In genomic region chr20:63536241-63536977, GRCh38 we compare ENCODE assay signal across 9 cellular contexts. TPM values are rescaled to one million over a fixed set of nuclear protein-coding genes. Genes with fewer than 3 reads are reported as not detected.
DNase-seq lines count a peak whose midpoint lies in the region; ATAC-seq, FAIRE-seq and TF ChIP-seq lines count a peak whose summit lies in the region.
"Had no signal": no experiment of that assay in that cellular context is flagged by ENCODE, and none has a peak within 500 bp of the region (broad histone marks: within the 10 kb centered on the region; RNA-seq: fewer than 3 reads in every experiment).

No MANE protein-coding gene starts in this region.

- H3K27me3 Mint-ChIP-seq in T-helper 17 cell = no peaks in the 10 kb centered on the region

- no peaks in the 10 kb centered on the region for H4K20me1 ChIP-seq in GM23248 (ENCODE audit: insufficient read depth)

- H3K27ac Mint-ChIP-seq in T-helper 17 cell = no peak overlapping the region

- intact Hi-C loops in kidney (cut with DNase I) = loop anchor here (5.0 kb wide), 1 partner anchor 441 kb away; the partner anchor contains the start of gene SAMD10

- ATAC-seq in T-helper 17 cell = no peak
- ATAC-seq in GM19455 (IDR thresholded peaks at IDR 0.05; ENCODE audit: unreplicated experiment) = no peak

- peak overlapping the region; percentile 29; the same call in 1 of the 2 replicates for H2AFZ ChIP-seq in GM23248

- H3K9ac ChIP-seq in GM23248 (no peak overlapping the region), kidney (ENCODE audit: low read length in 2 of 2) (no peak overlapping the region)

- no peaks in the 10 kb centered on the region for H3K9me2 ChIP-seq in GM23248 (ENCODE audit: insufficient read depth)

- H3K79me2 ChIP-seq in GM23248 (ENCODE audit: insufficient read depth) = no peaks in the 10 kb centered on the region

- H3K4me1 ChIP-seq in GM23248 (ENCODE audit: insufficient read depth) = no peaks in the 10 kb centered on the region
- peaks cover 0 to 4% of the 10 kb centered on the region in 2 donors for H3K4me1 ChIP-seq in kidney (ENCODE audit: control insufficient read depth in 1 of 2, insufficient read depth in 1 of 2, low read depth in 1 of 2, low read length in 2 of 2)

- no peaks in the 10 kb centered on the region for H3K27me3 ChIP-seq in GM23248 (replicated peaks; ENCODE audit: insufficient read depth)

- H3K27ac ChIP-seq in GM23248 = no peak overlapping the region
- H3K27ac ChIP-seq in kidney (ENCODE audit: low read depth in 2 of 2, low read length in 2 of 2) = peak overlapping the region in 1 of 2 donors; percentile 13

- H3K4me3 ChIP-seq in AG10803 (ENCODE audit: low read length) = no peak overlapping the region
- no peak overlapping the region for H3K4me3 ChIP-seq in GM23248
- no peak overlapping the region for H3K4me3 ChIP-seq in kidney (ENCODE audit: low read length in 2 of 2)

- H3K4me2 ChIP-seq in GM23248 (ENCODE audit: unreplicated experiment) = no peak overlapping the region

- no peaks in the 10 kb centered on the region for H3K36me3 Mint-ChIP-seq in T-helper 17 cell (ENCODE audit: low read depth)

- in situ Hi-C loops in GM23248 (cut with MboI) = no loop called here

- H3K4me3 Mint-ChIP-seq in T-helper 17 cell = peak overlapping the region; percentile 74

- TF ChIP-seq CTCF in AG10803 (conservative IDR thresholded peaks at IDR 0.05; ENCODE audit: low read length) = no peak
- TF ChIP-seq CTCF in kidney (IDR thresholded peaks at IDR 0.05; ENCODE audit: borderline replicate concordance, extremely low read depth, insufficient read depth) = no peak

- H3K4me1 Mint-ChIP-seq in T-helper 17 cell = peaks cover 12% of the 10 kb centered on the region

- DNase-seq in AG10803 (ENCODE audit: low read depth) = peak; percentile 39
- DNase-seq in GM23248 = peak; percentile 89
- no peak for DNase-seq in T-helper 17 cell
- DNase-seq in kidney = peak; percentile 85
- no peak for DNase-seq in NCI-H446 treated with DMSO at 0.1 percent for 48 hours (lab: John Stamatoyannopoulos, UW)
- no peak for DNase-seq in globus pallidus (ENCODE audit: low spot score)
- DNase-seq in activated T-cell treated with anti-CD3 and anti-CD28 coated beads, Interleukin-2, amount 50 U/mL, for 1 hour = no peak

- WGBS in GM23248 (ENCODE audit: low coverage in 1 of 2, low lambda C conversion rate in 2 of 2, missing lambda C conversion rate in 2 of 2), 2 experiments = 40 to 44% methylated on average over 35 of the region's 35 CpGs

- no peaks in the 10 kb centered on the region for H3F3A ChIP-seq in GM23248 (ENCODE audit: insufficient read depth)

- FAIRE-seq in kidney (lab: Jason Lieb, UNC) = no peak

- H3K36me3 ChIP-seq in GM23248 (ENCODE audit: low read depth) (no peaks in the 10 kb centered on the region), kidney (ENCODE audit: control insufficient read depth in 1 of 2, insufficient read depth in 2 of 2, low read length in 2 of 2) (no peaks in the 10 kb centered on the region)

- H3K9me3 ChIP-seq in GM23248 (ENCODE audit: low read depth) = no peaks in the 10 kb centered on the region
- no peaks in the 10 kb centered on the region for H3K9me3 ChIP-seq in T-helper 17 cell (ENCODE audit: control insufficient read depth, low read length, poor library complexity, severe bottlenecking)
- no peaks in the 10 kb centered on the region for H3K9me3 ChIP-seq in kidney (ENCODE audit: control insufficient read depth in 1 of 2, low read length in 2 of 2)

RNA-seq across cellular contexts. Expression of gene PTK6, which starts 0.8 kb away (rescaled TPM):
- 0.13 TPM in 1 of 2 replicates, not detected in the other for total RNA-seq in GM23248 (2014; rRNA removed; shearing (Covaris generic))
- polyA plus RNA-seq in GM23248 (2016; fragmentation: Nextera tagmentation; extraction: Ambion mirVana) (0.06 TPM in 1 of 2 replicates, not detected in the other), kidney (ENCODE audit: insufficient read depth, low read depth, low replicate concordance) (0.26 TPM)
- total RNA-seq in T-helper 17 cell (under 1 TPM; 0.50 to 0.80 TPM), kidney (1.1 TPM)

RNA-seq across cellular contexts. Expression of gene SRMS, which starts 11.1 kb away (rescaled TPM):
- not detected in 2 replicates for total RNA-seq in GM23248 (2014; rRNA removed; shearing (Covaris generic))
- polyA plus RNA-seq in GM23248 (2016; fragmentation: Nextera tagmentation; extraction: Ambion mirVana) (not detected in 2 replicates), kidney (ENCODE audit: insufficient read depth, low read depth, low replicate concordance) (not detected)
- total RNA-seq in T-helper 17 cell (not detected), kidney (0.38 TPM)
- total RNA-seq: dermis microvascular lymphatic vessel endothelial cell had no signal

RNA-seq across cellular contexts. Expression of gene PPDPF, which starts 15.8 kb away (rescaled TPM):
- 132 and 236 TPM in 2 replicates for total RNA-seq in GM23248 (2014; rRNA removed; shearing (Covaris generic))
- 170 and 171 TPM in 2 replicates for polyA plus RNA-seq in GM23248 (2016; fragmentation: Nextera tagmentation; extraction: Ambion mirVana)
- 100 to 1,000 TPM; 149 to 271 TPM for total RNA-seq in T-helper 17 cell
- 578 TPM for total RNA-seq in kidney
- 961 TPM for polyA plus RNA-seq in kidney (ENCODE audit: insufficient read depth, low read depth, low replicate concordance)

RNA-seq across cellular contexts. Expression of gene FNDC11, which starts 17.6 kb away (rescaled TPM):
- total RNA-seq in GM23248 (2014; rRNA removed; shearing (Covaris generic)) = 0.65 TPM in 1 of 2 replicates, not detected in the other
- 0.15 and 0.37 TPM in 2 replicates for polyA plus RNA-seq in GM23248 (2016; fragmentation: Nextera tagmentation; extraction: Ambion mirVana)
- total RNA-seq in T-helper 17 cell = under 1 TPM; 0.44 to 0.99 TPM
- total RNA-seq in kidney = 1.6 TPM
- polyA plus RNA-seq in kidney (ENCODE audit: insufficient read depth, low read depth, low replicate concordance) = 0.47 TPM

RNA-seq across cellular contexts. Expression of gene EEF1A2, which starts 37.5 kb away (rescaled TPM):
- 0.43 TPM in 1 of 2 replicates, not detected in the other for total RNA-seq in GM23248 (2014; rRNA removed; shearing (Covaris generic))
- polyA plus RNA-seq in GM23248 (2016; fragmentation: Nextera tagmentation; extraction: Ambion mirVana) (not detected in 2 replicates), kidney (ENCODE audit: insufficient read depth, low read depth, low replicate concordance) (1.5 TPM)
- total RNA-seq in T-helper 17 cell (under 1 TPM; 0.47 to 0.99 TPM), kidney (18.1 TPM)

Comparison
In these comparisons a context has a peak if more than half of its experiments do, and no peak if none do; other contexts are left out.
1. DNase-seq: peak in AG10803 (single experiment), GM23248 (single experiment) and kidney (single experiment); none in T-helper 17 cell (0 of 3), NCI-H446 treated with DMSO at 0.1 percent for 48 hours (single experiment), globus pallidus (single experiment) and activated T-cell treated with anti-CD3 and anti-CD28 coated beads, Interleukin-2, amount 50 U/mL, for 1 hour (single experiment).